Comparison of ENCODE assay signal across 10 cellular contexts in the genomic region with DNA sequence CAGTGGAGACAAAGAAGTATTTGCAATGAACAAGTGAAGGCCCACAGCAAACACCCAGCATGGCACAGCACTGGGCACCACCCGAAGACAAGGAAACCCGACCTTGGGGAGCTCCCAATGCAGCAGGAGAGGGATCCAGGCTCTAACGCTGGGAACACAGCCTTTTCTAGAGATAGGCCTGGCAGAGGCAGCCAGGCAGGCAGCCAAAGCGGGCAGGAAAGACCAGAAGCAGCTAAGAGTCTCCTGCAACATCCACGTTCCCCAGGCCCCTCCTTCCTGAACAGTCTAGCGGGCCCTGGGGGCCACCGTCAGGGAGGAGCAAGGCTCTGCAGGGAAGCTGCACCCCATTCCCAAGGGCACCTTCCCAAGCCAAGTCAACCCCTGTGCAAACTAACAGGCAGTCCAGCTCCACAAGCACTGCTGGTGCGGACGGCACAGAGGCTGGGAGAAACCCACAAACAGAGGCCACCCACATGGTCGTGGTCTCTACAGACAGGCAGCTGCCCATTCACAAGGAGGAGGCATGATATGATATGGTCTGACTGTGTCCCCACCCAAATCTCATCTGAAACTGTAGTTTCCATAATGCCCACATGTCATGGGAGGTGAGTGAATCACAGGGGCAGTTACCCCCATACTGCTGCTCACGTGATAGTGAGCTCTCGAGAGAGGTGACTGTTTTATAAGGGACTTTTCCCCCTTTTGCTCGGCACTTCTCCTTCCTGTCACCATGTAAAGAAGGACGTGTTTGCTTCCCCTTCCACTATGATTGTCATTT.
DNase-seq lines count a peak whose midpoint lies in the region; ATAC-seq lines count a peak whose summit lies in the region.
"Had no signal": no experiment of that assay in that cellular context is flagged by ENCODE, and none has a peak within 500 bp of the region (broad histone marks: within the 10 kb centered on the region; RNA-seq: fewer than 3 reads in every experiment).

No MANE protein-coding gene starts in this region.

- no peaks in the 10 kb centered on the region for H3K9me3 ChIP-seq in SK-N-MC (ENCODE audit: low read depth, low read length)

- DNase-seq in GM03348 (ENCODE audit: low spot score) (peak; percentile 53), SK-N-MC (ENCODE audit: low read depth, low spot score) (no peak), globus pallidus (ENCODE audit: low spot score) (peak; percentile 83), posterior cingulate gyrus (peak; percentile 60 to 97 (median 80)), NCI-H128 (lab: John Stamatoyannopoulos, UW; ENCODE audit: unreplicated experiment) (no peak), NCI-H1105 treated with DMSO at 0.1 percent for 48 hours (lab: John Stamatoyannopoulos, UW) (no peak)
- DNase-seq: activated CD4-positive, alpha-beta memory T cell treated with anti-CD3 and anti-CD28 coated beads, Interleukin-2, amount 10 ng/mL, durations not matched to agents 7 days and 5 days; EL had no signal

- intact Hi-C loops in posterior cingulate gyrus (cut with DNase I) = no loop called here

- H3K36me3 ChIP-seq in SK-N-MC (ENCODE audit: insufficient read depth, low read length) = no peaks in the 10 kb centered on the region; the same call in 1 of the 2 replicates

- H3K9ac ChIP-seq in SK-N-MC (ENCODE audit: insufficient read length) = no peak overlapping the region

- H3K27ac ChIP-seq in SK-N-MC = peak overlapping the region; percentile 26; the same call in 1 of the 2 replicates

- no peak overlapping the region for H3K4me3 ChIP-seq in SK-N-MC

- ATAC-seq in GM21825 (IDR thresholded peaks at IDR 0.05; ENCODE audit: unreplicated experiment) = no peak
- no peak for ATAC-seq in GM21381 (IDR thresholded peaks at IDR 0.05; ENCODE audit: unreplicated experiment)

Comparison
In these comparisons a context has a peak if more than half of its experiments do, and no peak if none do; other contexts are left out.
1. DNase-seq: peak in GM03348 (single experiment), globus pallidus (single experiment) and posterior cingulate gyrus (10 of 10); none in SK-N-MC (single experiment), NCI-H128 (single experiment) and NCI-H1105 treated with DMSO at 0.1 percent for 48 hours (single experiment).